ENCODE assay signal across 2 cellular contexts in the genomic region with DNA sequence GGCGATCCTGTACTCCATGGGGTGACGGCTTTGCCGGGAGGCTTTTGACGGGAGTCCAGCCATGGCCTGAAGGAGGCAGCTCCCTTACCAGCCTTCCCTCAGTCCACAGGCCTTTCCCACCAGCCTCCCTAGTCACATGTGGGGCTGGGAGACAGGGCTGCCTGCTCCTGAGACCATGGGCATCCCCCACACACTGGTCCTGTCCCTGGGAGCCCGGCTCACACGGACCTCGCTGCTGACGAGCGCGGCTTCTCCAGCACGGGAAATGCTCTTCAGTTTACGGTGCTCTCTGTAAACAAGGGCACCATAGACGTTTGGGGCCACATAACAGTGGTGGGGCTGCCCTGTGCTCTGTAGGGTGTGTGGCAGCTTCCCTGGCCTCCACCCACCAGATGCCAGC.
TF ChIP-seq lines count a peak whose summit lies in the region.

No MANE protein-coding gene starts in this region.

TF ChIP-seq in IMR-90, 13 proteins besides CTCF, POLR2A, EP300 and RAD21:
- TF ChIP-seq, protein P1, sequence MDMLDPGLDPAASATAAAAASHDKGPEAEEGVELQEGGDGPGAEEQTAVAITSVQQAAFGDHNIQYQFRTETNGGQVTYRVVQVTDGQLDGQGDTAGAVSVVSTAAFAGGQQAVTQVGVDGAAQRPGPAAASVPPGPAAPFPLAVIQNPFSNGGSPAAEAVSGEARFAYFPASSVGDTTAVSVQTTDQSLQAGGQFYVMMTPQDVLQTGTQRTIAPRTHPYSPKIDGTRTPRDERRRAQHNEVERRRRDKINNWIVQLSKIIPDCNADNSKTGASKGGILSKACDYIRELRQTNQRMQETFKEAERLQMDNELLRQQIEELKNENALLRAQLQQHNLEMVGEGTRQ (IDR thresholded peaks at IDR 0.05; ENCODE audit: low read depth, low read length): no peak
TF ChIP-seq in IMR-90: peak in this region for 0.

TF ChIP-seq in H1, 55 proteins besides CTCF, POLR2A, EP300 and RAD21:
- TF ChIP-seq SP4 (IDR thresholded peaks at IDR 0.05; ENCODE audit: low read length) (no peak), BRCA1 (IDR thresholded peaks at IDR 0.05; ENCODE audit: low read depth, low read length) (no peak), BACH1 (IDR thresholded peaks at IDR 0.05; ENCODE audit: low read length) (no peak), HDAC2 (IDR thresholded peaks at IDR 0.05; ENCODE audit: borderline replicate concordance in 1 of 2, low read depth in 2 of 2, low read length in 2 of 2) (no peak), KDM5A (IDR thresholded peaks at IDR 0.05; ENCODE audit: low read length) (no peak), TCF12 (IDR thresholded peaks at IDR 0.05; ENCODE audit: low read depth, low read length) (no peak), SIRT6 (IDR thresholded peaks at IDR 0.05; ENCODE audit: low read length) (no peak), JUN (IDR thresholded peaks at IDR 0.05; ENCODE audit: low read depth, low read length) (no peak), TAF7 (optimal IDR thresholded peaks at IDR 0.05; ENCODE audit: borderline replicate concordance, low read depth, low read length) (no peak), CTBP2 (IDR thresholded peaks at IDR 0.05; ENCODE audit: borderline replicate concordance, insufficient read depth, insufficient read length, low read length) (no peak), GTF2F1 (IDR thresholded peaks at IDR 0.05; ENCODE audit: borderline replicate concordance, low read depth, low read length) (no peak), TBP (IDR thresholded peaks at IDR 0.05; ENCODE audit: low read depth, low read length) (no peak), BCL11A (IDR thresholded peaks at IDR 0.05; ENCODE audit: low read depth in 2 of 2, low read length in 2 of 2) (no peak), HDAC6 (IDR thresholded peaks at IDR 0.05; ENCODE audit: low read depth, low read length) (no peak), CHD1 (IDR thresholded peaks at IDR 0.05; ENCODE audit: low read depth, low read length) (no peak), EZH2 (IDR thresholded peaks at IDR 0.05; ENCODE audit: low read depth, low read length, severe bottlenecking) (no peak), CREB1 (IDR thresholded peaks at IDR 0.05) (no peak)
- TF ChIP-seq, protein P2, sequence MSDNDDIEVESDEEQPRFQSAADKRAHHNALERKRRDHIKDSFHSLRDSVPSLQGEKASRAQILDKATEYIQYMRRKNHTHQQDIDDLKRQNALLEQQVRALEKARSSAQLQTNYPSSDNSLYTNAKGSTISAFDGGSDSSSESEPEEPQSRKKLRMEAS (IDR thresholded peaks at IDR 0.05): no peak
- TF ChIP-seq, protein P3, sequence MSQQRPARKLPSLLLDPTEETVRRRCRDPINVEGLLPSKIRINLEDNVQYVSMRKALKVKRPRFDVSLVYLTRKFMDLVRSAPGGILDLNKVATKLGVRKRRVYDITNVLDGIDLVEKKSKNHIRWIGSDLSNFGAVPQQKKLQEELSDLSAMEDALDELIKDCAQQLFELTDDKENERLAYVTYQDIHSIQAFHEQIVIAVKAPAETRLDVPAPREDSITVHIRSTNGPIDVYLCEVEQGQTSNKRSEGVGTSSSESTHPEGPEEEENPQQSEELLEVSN (IDR thresholded peaks at IDR 0.05): no peak
